In the genomic region with DNA sequence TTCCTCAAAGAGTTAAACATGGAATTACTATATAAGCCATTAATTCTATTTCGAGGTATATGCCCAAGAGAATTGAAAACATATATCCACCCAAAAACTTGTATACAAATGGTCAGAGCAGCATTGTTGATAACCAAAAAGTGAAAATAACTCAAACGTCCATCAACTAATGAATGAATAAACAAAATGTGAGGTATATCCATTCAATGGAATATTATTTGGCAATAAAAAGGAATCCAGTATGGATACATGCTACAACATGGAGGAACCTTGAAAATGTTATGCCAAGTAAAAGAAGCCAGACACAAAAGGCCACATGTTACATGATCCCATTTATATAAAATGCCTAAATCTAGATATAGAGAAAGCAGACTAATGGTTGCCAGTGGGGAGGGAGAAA, we compare ENCODE assay signal across 1 cellular context.
TF ChIP-seq lines count a peak whose summit lies in the region.

No MANE protein-coding gene starts in this region.

TF ChIP-seq in endothelial cell of umbilical vein, 7 proteins besides CTCF, POLR2A, EP300 and RAD21 (continued from another document):
- TF ChIP-seq EZH2 (IDR thresholded peaks at IDR 0.05; ENCODE audit: borderline replicate concordance, low read depth, low read length, severe bottlenecking) = no peak
- TF ChIP-seq, protein P1, sequence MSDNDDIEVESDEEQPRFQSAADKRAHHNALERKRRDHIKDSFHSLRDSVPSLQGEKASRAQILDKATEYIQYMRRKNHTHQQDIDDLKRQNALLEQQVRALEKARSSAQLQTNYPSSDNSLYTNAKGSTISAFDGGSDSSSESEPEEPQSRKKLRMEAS (IDR thresholded peaks at IDR 0.05; ENCODE audit: insufficient read depth, insufficient read length) = no peak
